23 cellular contexts compared by ENCODE assay signal in genomic region chr4:33878710-33879109, GRCh38.
"Had no signal": no experiment of that assay in that cellular context is flagged by ENCODE, and none has a peak within 500 bp of the region (broad histone marks: within the 10 kb centered on the region; RNA-seq: fewer than 3 reads in every experiment).

No MANE protein-coding gene starts in this region.

- H3K79me2 ChIP-seq: parathyroid adenoma had no signal

- H3K4me2 ChIP-seq: neural progenitor cell had no signal

- H3K9ac ChIP-seq: neural progenitor cell, parathyroid adenoma had no signal

- H3K4me3 ChIP-seq: neural progenitor cell, ovary, psoas muscle, right lobe of liver, sigmoid colon, stomach, thoracic aorta, thyroid gland, tibial nerve, upper lobe of left lung, vagina had no signal

- H2AFZ ChIP-seq: neural progenitor cell, parathyroid adenoma had no signal

- H3K4me1 ChIP-seq: neural progenitor cell, parathyroid adenoma, psoas muscle, right lobe of liver, sigmoid colon, stomach, thyroid gland, tibial nerve, upper lobe of left lung, vagina had no signal

- H3K36me3 ChIP-seq: neural progenitor cell, ovary, right lobe of liver, sigmoid colon, stomach, thoracic aorta, thyroid gland, tibial nerve, upper lobe of left lung, vagina had no signal

- H3K27ac ChIP-seq: neural progenitor cell, ovary, parathyroid adenoma, psoas muscle, right lobe of liver, sigmoid colon, stomach, thoracic aorta, thyroid gland, tibial nerve, upper lobe of left lung, vagina had no signal

- H3K27me3 ChIP-seq: neural progenitor cell, ovary, right lobe of liver, sigmoid colon, stomach, thyroid gland, tibial nerve, upper lobe of left lung, vagina had no signal

- H3K9me3 ChIP-seq: ovary, psoas muscle, right lobe of liver, sigmoid colon, thoracic aorta, thyroid gland, tibial nerve, upper lobe of left lung, vagina had no signal

- DNase-seq: occipital lobe; ovary; posterior cingulate gyrus; psoas muscle; right cardiac atrium; right lobe of liver; sigmoid colon; small intestine; stimulated activated CD4-positive, alpha-beta T cell treated with anti-CD3 and anti-CD28 coated beads, Interleukin-15, amount 100 ng/mL, for 24 hours; stimulated activated CD4-positive, alpha-beta T cell treated with anti-CD3 and anti-CD28 coated beads, Interleukin-2, amount 100 ng/mL, for 24 hours; stimulated activated CD4-positive, alpha-beta T cell treated with anti-CD3 and anti-CD28 coated beads, Interleukin-2, amount 100 ng/mL, for 48 hours; stimulated activated CD4-positive, alpha-beta T cell treated with anti-CD3 and anti-CD28 coated beads, Interleukin-4, amount 100 ng/mL, for 24 hours; stimulated activated naive B cell treated with anti-CD40 and anti-IgM and Interleukin-4, amounts not matched to agents 10 μg/mL and 1 μg/mL and 100 μg/mL, for 72 hours; stimulated activated naive CD4-positive, alpha-beta T cell treated with Interleukin-2 at 50 U/mL for 16 hours; stomach; thyroid gland; trophoblast cell; upper lobe of left lung had no signal
